ENCODE assay signal across 1 cellular context in the genomic region with DNA sequence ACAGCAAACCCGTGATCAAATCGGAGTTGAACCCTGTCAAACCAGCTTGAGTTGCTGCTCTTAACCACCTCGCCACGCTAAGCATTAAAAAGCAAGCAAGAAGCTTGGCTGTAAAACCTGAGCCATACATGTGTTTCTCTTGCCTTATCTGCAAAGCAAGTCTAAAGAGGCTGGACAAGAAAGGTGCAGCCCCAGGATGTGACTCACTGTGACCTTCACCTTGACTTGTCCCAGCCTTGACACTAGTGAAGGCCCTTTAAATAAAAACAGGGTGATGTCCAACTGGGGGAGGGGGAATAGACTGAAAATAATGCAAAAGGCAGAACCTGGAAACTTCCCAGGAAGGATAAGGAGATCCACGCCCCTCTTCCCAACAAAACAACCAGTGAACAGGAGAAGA.
TF ChIP-seq lines count a peak whose summit lies in the region.

No MANE protein-coding gene starts in this region.

TF ChIP-seq in HepG2, 621 proteins besides CTCF, POLR2A, EP300 and RAD21 (continued from another document):
- TF ChIP-seq U2AF2 (IDR thresholded peaks at IDR 0.05; ENCODE audit: low read depth, low read length) (no peak), CEBPG (CRISPR knock-in tag; IDR thresholded peaks at IDR 0.05) (no peak), ERF (CRISPR knock-in tag; IDR thresholded peaks at IDR 0.05) (0 out of 2 replicates have a peak, but pooled peaks have one; percentile 29), KAT2B (IDR thresholded peaks at IDR 0.05; ENCODE audit: borderline replicate concordance, low read depth, low read length) (no peak), RXRA (CRISPR knock-in tag; IDR thresholded peaks at IDR 0.05) (peak; percentile 78; the same call in 1 of the 2 replicates), ZNF143 (CRISPR knock-in tag; IDR thresholded peaks at IDR 0.05) (no peak), ZFY (CRISPR knock-in tag; IDR thresholded peaks at IDR 0.05) (no peak), CBX5 (CRISPR knock-in tag; IDR thresholded peaks at IDR 0.05; ENCODE audit: borderline replicate concordance) (no peak), TOPORS (CRISPR knock-in tag; IDR thresholded peaks at IDR 0.05) (no peak), BCL6 (CRISPR knock-in tag; IDR thresholded peaks at IDR 0.05) (peak; percentile 54), MATR3 (CRISPR knock-in tag; IDR thresholded peaks at IDR 0.05) (no peak), ZNF674 (CRISPR knock-in tag; IDR thresholded peaks at IDR 0.05; ENCODE audit: low read depth) (no peak), ZBTB7A (CRISPR knock-in tag; IDR thresholded peaks at IDR 0.05) (no peak), MAFF (IDR thresholded peaks at IDR 0.05; ENCODE audit: low read depth, low read length) (no peak), EHMT2 (IDR thresholded peaks at IDR 0.05; ENCODE audit: borderline replicate concordance, low read depth, low read length) (no peak), TBL1XR1 (IDR thresholded peaks at IDR 0.05; ENCODE audit: borderline replicate concordance, low read length, partially characterized antibody) (peak; percentile 59), SKI (IDR thresholded peaks at IDR 0.05; ENCODE audit: partially characterized antibody) (peak; percentile 78), ZNF367 (CRISPR knock-in tag; IDR thresholded peaks at IDR 0.05; ENCODE audit: borderline replicate concordance) (no peak), ATAD3A (CRISPR knock-in tag; IDR thresholded peaks at IDR 0.05) (no peak), NR2F2 (IDR thresholded peaks at IDR 0.05; ENCODE audit: borderline replicate concordance, low read depth) (peak; percentile 45; the same call in 1 of the 2 replicates), FOXO1 (CRISPR knock-in tag; IDR thresholded peaks at IDR 0.05) (peak; percentile 59; the same call in 1 of the 2 replicates), ZBTB1 (CRISPR knock-in tag; IDR thresholded peaks at IDR 0.05; ENCODE audit: borderline replicate concordance) (no peak)
- TF ChIP-seq, protein P1, sequence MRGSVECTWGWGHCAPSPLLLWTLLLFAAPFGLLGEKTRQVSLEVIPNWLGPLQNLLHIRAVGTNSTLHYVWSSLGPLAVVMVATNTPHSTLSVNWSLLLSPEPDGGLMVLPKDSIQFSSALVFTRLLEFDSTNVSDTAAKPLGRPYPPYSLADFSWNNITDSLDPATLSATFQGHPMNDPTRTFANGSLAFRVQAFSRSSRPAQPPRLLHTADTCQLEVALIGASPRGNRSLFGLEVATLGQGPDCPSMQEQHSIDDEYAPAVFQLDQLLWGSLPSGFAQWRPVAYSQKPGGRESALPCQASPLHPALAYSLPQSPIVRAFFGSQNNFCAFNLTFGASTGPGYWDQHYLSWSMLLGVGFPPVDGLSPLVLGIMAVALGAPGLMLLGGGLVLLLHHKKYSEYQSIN (CRISPR knock-in tag; IDR thresholded peaks at IDR 0.05; ENCODE audit: borderline replicate concordance) = no peak
- TF ChIP-seq, protein P2, sequence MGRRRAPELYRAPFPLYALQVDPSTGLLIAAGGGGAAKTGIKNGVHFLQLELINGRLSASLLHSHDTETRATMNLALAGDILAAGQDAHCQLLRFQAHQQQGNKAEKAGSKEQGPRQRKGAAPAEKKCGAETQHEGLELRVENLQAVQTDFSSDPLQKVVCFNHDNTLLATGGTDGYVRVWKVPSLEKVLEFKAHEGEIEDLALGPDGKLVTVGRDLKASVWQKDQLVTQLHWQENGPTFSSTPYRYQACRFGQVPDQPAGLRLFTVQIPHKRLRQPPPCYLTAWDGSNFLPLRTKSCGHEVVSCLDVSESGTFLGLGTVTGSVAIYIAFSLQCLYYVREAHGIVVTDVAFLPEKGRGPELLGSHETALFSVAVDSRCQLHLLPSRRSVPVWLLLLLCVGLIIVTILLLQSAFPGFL (CRISPR knock-in tag; IDR thresholded peaks at IDR 0.05) = no peak
- TF ChIP-seq, protein P3, sequence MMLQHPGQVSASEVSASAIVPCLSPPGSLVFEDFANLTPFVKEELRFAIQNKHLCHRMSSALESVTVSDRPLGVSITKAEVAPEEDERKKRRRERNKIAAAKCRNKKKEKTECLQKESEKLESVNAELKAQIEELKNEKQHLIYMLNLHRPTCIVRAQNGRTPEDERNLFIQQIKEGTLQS (CRISPR knock-in tag; IDR thresholded peaks at IDR 0.05) = peak; percentile 63; the same call in 1 of the 2 replicates
- TF ChIP-seq, protein P4, sequence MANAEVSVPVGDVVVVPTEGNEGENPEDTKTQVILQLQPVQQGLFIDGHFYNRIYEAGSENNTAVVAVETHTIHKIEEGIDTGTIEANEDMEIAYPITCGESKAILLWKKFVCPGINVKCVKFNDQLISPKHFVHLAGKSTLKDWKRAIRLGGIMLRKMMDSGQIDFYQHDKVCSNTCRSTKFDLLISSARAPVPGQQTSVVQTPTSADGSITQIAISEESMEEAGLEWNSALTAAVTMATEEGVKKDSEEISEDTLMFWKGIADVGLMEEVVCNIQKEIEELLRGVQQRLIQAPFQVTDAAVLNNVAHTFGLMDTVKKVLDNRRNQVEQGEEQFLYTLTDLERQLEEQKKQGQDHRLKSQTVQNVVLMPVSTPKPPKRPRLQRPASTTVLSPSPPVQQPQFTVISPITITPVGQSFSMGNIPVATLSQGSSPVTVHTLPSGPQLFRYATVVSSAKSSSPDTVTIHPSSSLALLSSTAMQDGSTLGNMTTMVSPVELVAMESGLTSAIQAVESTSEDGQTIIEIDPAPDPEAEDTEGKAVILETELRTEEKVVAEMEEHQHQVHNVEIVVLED (CRISPR knock-in tag; IDR thresholded peaks at IDR 0.05; ENCODE audit: borderline replicate concordance) = no peak
- TF ChIP-seq, protein P5, sequence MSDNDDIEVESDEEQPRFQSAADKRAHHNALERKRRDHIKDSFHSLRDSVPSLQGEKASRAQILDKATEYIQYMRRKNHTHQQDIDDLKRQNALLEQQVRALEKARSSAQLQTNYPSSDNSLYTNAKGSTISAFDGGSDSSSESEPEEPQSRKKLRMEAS (IDR thresholded peaks at IDR 0.05) = no peak
